8 cellular contexts compared by ENCODE assay signal in the genomic region with DNA sequence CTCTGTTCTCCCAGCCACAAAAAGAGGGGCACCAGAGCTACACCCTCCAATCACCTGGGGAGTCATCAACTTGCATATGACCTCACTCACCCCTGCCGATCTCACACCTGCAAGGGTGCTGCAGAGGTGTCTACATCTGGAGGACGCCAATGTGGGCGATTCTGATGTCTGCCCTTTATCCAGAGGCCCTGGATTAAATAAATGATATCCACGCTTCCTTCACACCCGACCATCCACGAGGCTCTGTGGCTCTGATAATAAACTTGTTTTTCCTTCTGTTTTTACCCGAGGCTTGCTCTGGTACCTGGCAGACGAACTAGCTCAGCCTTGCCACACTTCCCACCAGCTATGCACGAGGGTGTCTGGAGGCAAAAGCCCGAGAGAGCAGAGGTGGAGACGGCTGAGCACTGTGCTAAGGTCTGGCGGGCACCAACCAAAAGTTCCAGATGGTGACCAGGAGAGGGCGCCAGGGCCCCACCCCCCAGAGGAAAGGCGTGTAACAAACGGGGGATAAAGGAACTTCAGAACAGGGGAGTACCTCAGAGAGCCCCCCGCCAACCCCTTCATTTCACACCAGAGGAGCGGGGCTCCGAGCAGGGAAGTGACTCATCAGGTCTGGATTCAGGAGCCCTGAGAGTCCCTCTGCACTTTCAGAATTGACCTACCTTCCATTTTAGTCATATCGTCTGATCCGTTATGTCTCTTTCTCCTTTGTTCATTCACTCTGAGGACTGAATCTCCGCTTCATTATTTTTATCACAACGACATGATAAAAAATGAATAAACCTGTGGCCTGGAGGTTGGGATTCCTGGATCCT. TPM values are rescaled to one million over a fixed set of nuclear protein-coding genes. Genes with fewer than 3 reads are reported as not detected.
DNase-seq lines count a peak whose midpoint lies in the region; ATAC-seq, FAIRE-seq and TF ChIP-seq lines count a peak whose summit lies in the region.

No MANE protein-coding gene starts in this region.

- TF ChIP-seq POLR2A in K562 (conservative IDR thresholded peaks at IDR 0.05): no peak

- H3K9ac ChIP-seq in KMS-11: no peak overlapping the region
- H3K9ac ChIP-seq in K562 (ENCODE audit: insufficient read depth in 1 of 2, low read depth in 2 of 2, low read length in 2 of 2): no peak overlapping the region
- no peak overlapping the region for H3K9ac ChIP-seq in kidney (ENCODE audit: low read length in 2 of 2)

- H2AFZ ChIP-seq in KMS-11 (ENCODE audit: low read depth): no peak overlapping the region
- no peak overlapping the region for H2AFZ ChIP-seq in K562 (ENCODE audit: low read depth, low read length)

- TF ChIP-seq CTCF in Calu3 (IDR thresholded peaks at IDR 0.05; ENCODE audit: unreplicated experiment): peak; percentile 65
- TF ChIP-seq CTCF in KMS-11 (conservative IDR thresholded peaks at IDR 0.05; ENCODE audit: low read depth, low read length): peak; percentile 65
- TF ChIP-seq CTCF in K562 (IDR thresholded peaks at IDR 0.05 in 2 of 3, conservative IDR thresholded peaks at IDR 0.05 in 1 of 3; ENCODE audit: insufficient read depth in 2 of 3, low read depth in 1 of 3, low read length in 3 of 3): peak; percentile 81 to 86 (median 86)
- peak; percentile 53 for TF ChIP-seq CTCF in kidney (IDR thresholded peaks at IDR 0.05; ENCODE audit: borderline replicate concordance, extremely low read depth, insufficient read depth)

- ATAC-seq in GM21381 (IDR thresholded peaks at IDR 0.05; ENCODE audit: unreplicated experiment) (peak; percentile 77), T-helper 17 cell (peak; percentile 68), K562 (peak; percentile 98), HG03469 (IDR thresholded peaks at IDR 0.05; ENCODE audit: unreplicated experiment) (no peak)

- H3K9me3 ChIP-seq in T-helper 17 cell (ENCODE audit: control insufficient read depth, low read length, poor library complexity, severe bottlenecking) (no peaks in the 10 kb centered on the region), K562 (replicated peaks; ENCODE audit: control insufficient read depth, insufficient read depth, low read depth, low read length) (no peaks in the 10 kb centered on the region), kidney (ENCODE audit: control insufficient read depth in 1 of 2, low read length in 2 of 2) (no peaks in the 10 kb centered on the region)

- no peak overlapping the region for H3K4me2 ChIP-seq in KMS-11
- H3K4me2 ChIP-seq in K562 (ENCODE audit: insufficient read depth, low read length): no peak overlapping the region

- H3K9me1 ChIP-seq in K562 (ENCODE audit: control insufficient read depth, insufficient read depth, low read length): peaks cover 3% of the 10 kb centered on the region

- FAIRE-seq in K562 (lab: Jason Lieb, UNC) (peak; percentile 79), kidney (lab: Jason Lieb, UNC) (no peak)

- H3K36me3 ChIP-seq in KMS-11 (ENCODE audit: insufficient read depth) (no peaks in the 10 kb centered on the region), K562 (ENCODE audit: control insufficient read depth, insufficient read depth, low read length) (no peaks in the 10 kb centered on the region), kidney (ENCODE audit: control insufficient read depth in 1 of 2, insufficient read depth in 2 of 2, low read length in 2 of 2) (no peaks in the 10 kb centered on the region)

- H3K36me3 Mint-ChIP-seq in Calu3 (ENCODE audit: insufficient read depth, unreplicated experiment): no peaks in the 10 kb centered on the region
- no peaks in the 10 kb centered on the region for H3K36me3 Mint-ChIP-seq in T-helper 17 cell (ENCODE audit: low read depth)

- H3K27me3 Mint-ChIP-seq in Calu3 (ENCODE audit: unreplicated experiment): peaks cover 84% of the 10 kb centered on the region
- peaks cover 70% of the 10 kb centered on the region for H3K27me3 Mint-ChIP-seq in T-helper 17 cell

- H3K27me3 ChIP-seq in KMS-11 (ENCODE audit: insufficient read depth, low read depth) (no peaks in the 10 kb centered on the region), K562 (ENCODE audit: control insufficient read depth in 2 of 2, insufficient read depth in 2 of 2, low read length in 2 of 2) (peaks cover 8 to 48% of the 10 kb centered on the region in 2 experiments)

- H3K4me3 ChIP-seq in KMS-11 (IDR thresholded peaks at IDR 0.05; ENCODE audit: insufficient read depth, low read depth, low read length) (no peak overlapping the region), K562 (no peak overlapping the region), kidney (ENCODE audit: low read length in 2 of 2) (no peak overlapping the region)

- 5% methylated on average over 20 of the region's 22 CpGs for WGBS in K562 (ENCODE audit: insufficient coverage, low coverage, missing lambda C conversion rate)

- no TSS peak for BruUV-seq in Calu3 (replicated peaks; lab: Mats Ljungman, UMichigan)
- BruUV-seq in K562 (replicated peaks; lab: Mats Ljungman, UMichigan): no TSS peak

- CTCF ChIA-PET in Calu3 (lab: Charles Lee): interaction anchor here (0.7 to 1.2 kb wide), 2 partner anchors 56 to 67 kb away, joined by 3 to 5 read pairs; no protein-coding TSS in a partner anchor
- CTCF ChIA-PET in K562 (lab: Yijun Ruan, JAX; ENCODE audit: low intra/inter-chr PET ratio): interaction anchor here (0.6 to 2.3 kb wide), 3 partner anchors 66 to 1224 kb away, joined by 3 to 21 read pairs (median 3); a partner anchor contains a TSS

- H3K4me1 Mint-ChIP-seq in Calu3 (ENCODE audit: low read depth, unreplicated experiment): no peaks in the 10 kb centered on the region
- peaks cover 4% of the 10 kb centered on the region for H3K4me1 Mint-ChIP-seq in T-helper 17 cell

- H3K27ac ChIP-seq in KMS-11 (no peak overlapping the region), K562 (ENCODE audit: extremely low read depth, low read depth, low read length) (no peak overlapping the region), kidney (ENCODE audit: low read depth in 2 of 2, low read length in 2 of 2) (no peak overlapping the region)

- H3K9me3 Mint-ChIP-seq in Calu3 (ENCODE audit: low read depth, unreplicated experiment): no peaks in the 10 kb centered on the region

- H3K4me3 Mint-ChIP-seq in Calu3 (ENCODE audit: low read depth, unreplicated experiment) (no peak overlapping the region), T-helper 17 cell (no peak overlapping the region)

- no peak overlapping the region for H3K27ac Mint-ChIP-seq in Calu3 (ENCODE audit: unreplicated experiment)
- H3K27ac Mint-ChIP-seq in T-helper 17 cell: no peak overlapping the region

- H3K79me2 ChIP-seq in KMS-11 (ENCODE audit: insufficient read depth, low read depth) (no peaks in the 10 kb centered on the region), K562 (ENCODE audit: control insufficient read depth, insufficient read depth, low read length) (no peaks in the 10 kb centered on the region)

- DNase-seq in Calu3 (peak; percentile 43), T-helper 17 cell (peak in 1 of 3 donors; percentile 14), K562 (ENCODE audit: extremely low read depth in 1 of 4, low spot score in 3 of 4) (peak; percentile 67 to 81 (median 74)), kidney (peak; percentile 69)
- DNase-seq in stimulated activated CD4-positive, alpha-beta T cell treated with anti-CD3 and anti-CD28 coated beads, TNF-alpha, amount 100 ng/mL, for 24 hours (ENCODE audit: low read depth in 3 of 3): peak; percentile 14 to 42 (median 30)

- intact Hi-C loops in Calu3 (cut with micrococcal nuclease; ENCODE audit: unreplicated experiment): loop anchor here (1.0 to 10.0 kb wide), 2 partner anchors 56 to 66 kb away; no protein-coding TSS in a partner anchor
- intact Hi-C loops in K562 (cut with micrococcal nuclease): loop anchor here (1.0 to 10.0 kb wide), 2 partner anchors 66 to 424 kb away; no protein-coding TSS in a partner anchor
- intact Hi-C loops in kidney (cut with DNase I): loop anchor here (5.0 kb wide), 1 partner anchor 66 kb away; no protein-coding TSS in a partner anchor

- TF ChIP-seq RAD21 in K562 (CRISPR knock-in tag; conservative IDR thresholded peaks at IDR 0.05 in 1 of 2, IDR thresholded peaks at IDR 0.05 in 1 of 2): peak; percentile 78 to 84

- TF ChIP-seq EP300 in K562 (IDR thresholded peaks at IDR 0.05; ENCODE audit: low read length): no peak

- in situ Hi-C loops in K562 (cut with MboI): loop anchor here (5.0 kb wide), 1 partner anchor 66 kb away; no protein-coding TSS in a partner anchor

- POLR2A ChIA-PET in K562 (lab: Yijun Ruan, JAX): interaction anchor here (0.6 to 1.0 kb wide), 4 partner anchors 9 to 357 kb away, joined by 3 to 4 read pairs (median 3); no protein-coding TSS in a partner anchor

- no peaks in the 10 kb centered on the region for H4K20me1 ChIP-seq in KMS-11 (ENCODE audit: insufficient read depth)
- no peaks in the 10 kb centered on the region for H4K20me1 ChIP-seq in K562 (replicated peaks; ENCODE audit: control insufficient read depth, insufficient read depth, low read length)

- H3K4me1 ChIP-seq in KMS-11 (ENCODE audit: low read depth, poor library complexity, severe bottlenecking) (no peaks in the 10 kb centered on the region), K562 (replicated peaks in 1 of 2; ENCODE audit: control insufficient read depth in 2 of 2, insufficient read depth in 2 of 2, low read length in 2 of 2) (no peaks in the 10 kb centered on the region), kidney (ENCODE audit: control insufficient read depth in 1 of 2, insufficient read depth in 1 of 2, low read depth in 1 of 2, low read length in 2 of 2) (no peaks in the 10 kb centered on the region)

TF ChIP-seq in K562, 482 proteins besides CTCF, POLR2A, EP300 and RAD21 (continues in another document):
- TF ChIP-seq KAT7 (CRISPR knock-in tag; IDR thresholded peaks at IDR 0.05; ENCODE audit: borderline replicate concordance): no peak

RNA-seq across cellular contexts. Expression of a gene that starts 13.5 kb away (rescaled TPM):
- total RNA-seq in Calu3 (2022): 0.10 and 0.45 TPM in 2 replicates
- not detected for total RNA-seq in T-helper 17 cell
- total RNA-seq in K562 (2011; cell fraction: chromatin; rRNA removed; ENCODE audit: low replicate concordance): not detected in 2 replicates
- total RNA-seq in K562 (2011; cell fraction: nucleolus; rRNA removed): 0.26 TPM in 1 of 2 replicates, not detected in the other
- 0.07 TPM in 1 of 2 replicates, not detected in the other for total RNA-seq in K562 (2011; cell fraction: nucleoplasm; rRNA removed)
- not detected in 2 replicates for total RNA-seq in K562 (2014; rRNA removed)
- not detected in 2 replicates for total RNA-seq in K562 (2014; rRNA removed; fragmentation: Illumina TruSeq; extraction: Trizol)
- total RNA-seq in K562 (2015; rRNA removed; fragmentation: Illumina TruSeq; extraction: Trizol): not detected in 2 replicates
- 0.04 TPM in 1 of 2 replicates, not detected in the other for total RNA-seq in K562 (2021)
- 0.01 TPM in 2 replicates for polyA plus RNA-seq in K562 (2011; rRNA removed)
- not detected in 2 replicates for polyA plus RNA-seq in K562 (2011; cell fraction: cytosol; rRNA removed)
- polyA plus RNA-seq in K562 (2011; cell fraction: nucleus; rRNA removed): 0.01 TPM in 1 of 2 replicates, not detected in the other
- polyA plus RNA-seq in K562 (2012): 0.01 and 0.07 TPM in 2 replicates
- not detected in 2 replicates for polyA plus RNA-seq in K562 (2014; fragmentation: Illumina TruSeq; extraction: Trizol)
- not detected for polyA plus RNA-seq in K562 (2014; fragmentation: Nextera tagmentation; extraction: Ambion mirVana)
- polyA plus RNA-seq in K562 (2014; rRNA removed): 0.15 TPM in 1 of 2 replicates, not detected in the other
- 0.04 TPM in 1 of 2 replicates, not detected in the other for polyA minus RNA-seq in K562 (2011; rRNA and poly(A)+ RNA removed)
- not detected in 2 replicates for polyA minus RNA-seq in K562 (2011; cell fraction: cytosol; rRNA and poly(A)+ RNA removed)
- polyA minus RNA-seq in K562 (2011; cell fraction: nucleus; rRNA and poly(A)+ RNA removed): not detected in 2 replicates
- total RNA-seq in kidney: 2.8 TPM
- 0.43 TPM for polyA plus RNA-seq in kidney (ENCODE audit: insufficient read depth, low read depth, low replicate concordance)
